9 cellular contexts compared by ENCODE assay signal in the genomic region with DNA sequence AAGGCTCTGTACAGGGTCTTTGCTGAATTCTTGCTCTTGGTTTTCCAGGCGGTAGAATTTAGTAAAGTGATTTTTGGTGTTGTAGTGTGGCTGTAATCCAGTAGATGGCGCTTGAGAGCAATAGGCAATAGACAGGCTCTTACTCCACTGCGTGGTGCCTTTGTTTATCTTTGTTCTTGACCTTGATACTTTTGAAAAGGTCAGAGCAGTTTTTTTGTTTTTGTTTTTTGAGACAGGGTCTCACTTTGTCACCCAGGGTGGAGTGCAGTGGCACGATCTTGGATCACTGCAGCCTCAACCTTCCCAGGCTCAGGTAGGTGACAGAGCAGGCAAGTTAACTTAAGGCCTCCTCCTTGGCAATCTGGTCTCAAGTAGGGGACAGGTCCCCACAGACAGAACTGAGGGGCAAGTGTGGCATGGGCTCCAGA. TPM values are rescaled to one million over a fixed set of nuclear protein-coding genes. Genes with fewer than 3 reads are reported as not detected.
DNase-seq lines count a peak whose midpoint lies in the region; ATAC-seq and TF ChIP-seq lines count a peak whose summit lies in the region.
"Had no signal": no experiment of that assay in that cellular context is flagged by ENCODE, and none has a peak within 500 bp of the region (broad histone marks: within the 10 kb centered on the region; RNA-seq: fewer than 3 reads in every experiment).

No MANE protein-coding gene starts in this region.

- TF ChIP-seq POLR2A in transverse colon (IDR thresholded peaks at IDR 0.05), result no peak

- POLR2A ChIA-PET in activated B cell treated with CpG ODN at 0.5 μM for 24 hours (lab: Charles Lee), result interaction anchor here (1.1 to 3.3 kb wide), 2 partner anchors 21 to 26 kb away, joined by 6 to 21 read pairs; no protein-coding TSS in a partner anchor

- H3K27ac ChIP-seq in transverse colon, result no peak overlapping the region
- H3K27ac ChIP-seq: epithelial cell of prostate had no signal

- H3K4me1 Mint-ChIP-seq in activated B cell treated with CpG ODN at 0.5 μM for 24 hours, result peaks cover 54% of the 10 kb centered on the region

- ATAC-seq in activated B cell treated with CpG ODN at 0.5 μM for 24 hours (ENCODE audit: low read depth) (peak; percentile 69), GM21381 (IDR thresholded peaks at IDR 0.05; ENCODE audit: unreplicated experiment) (no peak)

- H3K9me3 Mint-ChIP-seq in activated B cell treated with CpG ODN at 0.5 μM for 24 hours, result peaks cover 7% of the 10 kb centered on the region

- in situ Hi-C loops in transverse colon (cut with MboI; ENCODE audit: low pct_ligation_motif_present in 1 of 4, low pct_unique_long_range_greater_than_20kb in 1 of 4, low sequenced_read_pairs in 3 of 4), result loop anchor here in 1 of 4 donors (10.0 kb wide), 1 partner anchor 70 kb away; no protein-coding TSS in a partner anchor

- H3K27me3 Mint-ChIP-seq in activated B cell treated with CpG ODN at 0.5 μM for 24 hours, result no peaks in the 10 kb centered on the region

- TF ChIP-seq CTCF in activated B cell treated with CpG ODN at 0.5 μM for 24 hours (IDR thresholded peaks at IDR 0.05) (peak; percentile 84), transverse colon (IDR thresholded peaks at IDR 0.05) (peak; percentile 68 to 86 (median 80))

- H3K4me1 ChIP-seq in transverse colon, result no peaks in the 10 kb centered on the region

- DNase-seq in NCI-H2196 (lab: John Stamatoyannopoulos, UW; ENCODE audit: unreplicated experiment) (peak; percentile 45), NCI-H2196 treated with DMSO at 0.1 percent for 48 hours (lab: John Stamatoyannopoulos, UW; ENCODE audit: unreplicated experiment) (no peak), NAMALWA (ENCODE audit: low spot score) (peak; percentile 77), activated B cell treated with CpG ODN at 0.5 μM for 24 hours (no peak), dermis blood vessel endothelial cell (peak; percentile 70), middle frontal gyrus (ENCODE audit: extremely low spot score, low spot score) (peak; percentile 22), transverse colon (no peak)

- WGBS in transverse colon (ENCODE audit: low coverage in 1 of 2), 2 donors, result 0 to 10% methylated on average over 3 to 4 of the region's 4 CpGs

- H3K36me3 ChIP-seq in transverse colon, result no peaks in the 10 kb centered on the region

- H3K36me3 Mint-ChIP-seq in activated B cell treated with CpG ODN at 0.5 μM for 24 hours (ENCODE audit: low read depth), result peaks cover 12% of the 10 kb centered on the region

- H3K9me3 ChIP-seq in transverse colon, result no peaks in the 10 kb centered on the region

- H3K4me3 ChIP-seq in transverse colon, result no peak overlapping the region

- H3K27me3 ChIP-seq in transverse colon, result peaks cover 13% of the 10 kb centered on the region

- peak overlapping the region; percentile 56 for H3K27ac Mint-ChIP-seq in activated B cell treated with CpG ODN at 0.5 μM for 24 hours

- peak overlapping the region; percentile 32 for H3K4me3 Mint-ChIP-seq in activated B cell treated with CpG ODN at 0.5 μM for 24 hours

- intact Hi-C loops in activated B cell treated with CpG ODN at 0.5 μM for 24 hours (cut with micrococcal nuclease), result loop anchor here (1.0 kb wide), 3 partner anchors 29 to 157 kb away; no protein-coding TSS in a partner anchor
- intact Hi-C loops in transverse colon (cut with DNase I; ENCODE audit: low total_unique reads), result no loop called here

- CTCF ChIA-PET in activated B cell treated with CpG ODN at 0.5 μM for 24 hours (lab: Charles Lee), result interaction anchor here (1.0 to 5.6 kb wide), 6 partner anchors 20 to 65 kb away, joined by 4 to 82 read pairs (median 9); no protein-coding TSS in a partner anchor

- no peak for TF ChIP-seq EP300 in transverse colon (IDR thresholded peaks at IDR 0.05; ENCODE audit: low read depth)

RNA-seq across cellular contexts. Expression of a gene that starts 12.2 kb away (rescaled TPM):
- total RNA-seq in activated B cell treated with CpG ODN at 0.5 μM for 24 hours, result 1.3 and 1.9 TPM in 2 replicates
- not detected in 2 replicates for total RNA-seq in dermis blood vessel endothelial cell
- total RNA-seq in transverse colon, result 1 to 10 TPM in 2 of 4 donors, not detected in 2; 1.6 TPM

RNA-seq across cellular contexts. Expression of a gene that starts 13.8 kb away (rescaled TPM):
- total RNA-seq in activated B cell treated with CpG ODN at 0.5 μM for 24 hours, result 26.3 and 26.6 TPM in 2 replicates
- total RNA-seq in dermis blood vessel endothelial cell, result not detected in 2 replicates
- under 1 TPM in 2 of 4 donors, not detected in 2; 0.14 to 0.79 TPM for total RNA-seq in transverse colon

RNA-seq across cellular contexts. Expression of a gene that starts 39.5 kb away (rescaled TPM):
- total RNA-seq in activated B cell treated with CpG ODN at 0.5 μM for 24 hours, result 30.5 and 31.0 TPM in 2 replicates
- total RNA-seq in dermis blood vessel endothelial cell, result not detected in 2 replicates
- total RNA-seq in transverse colon, result 10 to 100 TPM in 2 of 4 donors, 1 to 10 TPM in 2; 1.9 to 18.4 (median 7.3) TPM

RNA-seq across cellular contexts. Expression of a gene that starts 44.3 kb away (rescaled TPM):
- total RNA-seq in activated B cell treated with CpG ODN at 0.5 μM for 24 hours, result 7.6 and 7.9 TPM in 2 replicates
- not detected in 2 replicates for total RNA-seq in dermis blood vessel endothelial cell
- 1 to 10 TPM; 1.6 to 3.4 (median 2.1) TPM for total RNA-seq in transverse colon

Comparison
In these comparisons a context has a peak if more than half of its experiments do, and no peak if none do; other contexts are left out.
1. DNase-seq: peak in NCI-H2196 (single experiment), NAMALWA (single experiment), dermis blood vessel endothelial cell (single experiment) and middle frontal gyrus (single experiment); none in NCI-H2196 treated with DMSO at 0.1 percent for 48 hours (single experiment), activated B cell treated with CpG ODN at 0.5 μM for 24 hours (single experiment) and transverse colon (single experiment).
2. RNA of a gene that starts 13.8 kb away (total RNA-seq): 26.3 to 26.6 TPM in activated B cell treated with CpG ODN at 0.5 μM for 24 hours; 0.14 to 0.79 TPM in transverse colon and not detected in dermis blood vessel endothelial cell; every median in the first group is over 10 times any median in the second.